20 cellular contexts compared by ENCODE assay signal in genomic region chr15:57857871-57858270, GRCh38.
DNase-seq lines count a peak whose midpoint lies in the region; ATAC-seq and TF ChIP-seq lines count a peak whose summit lies in the region.
"Had no signal": no experiment of that assay in that cellular context is flagged by ENCODE, and none has a peak within 500 bp of the region (broad histone marks: within the 10 kb centered on the region; RNA-seq: fewer than 3 reads in every experiment).

No MANE protein-coding gene starts in this region.

- H3K27me3 ChIP-seq in MM.1S (replicated peaks; ENCODE audit: insufficient read depth, low read length) (no peaks in the 10 kb centered on the region), esophagus muscularis mucosa (no peaks in the 10 kb centered on the region), gastrocnemius medialis (no peaks in the 10 kb centered on the region), MG63 (no peaks in the 10 kb centered on the region)

- no peak overlapping the region for H3K4me3 ChIP-seq in Jurkat, Clone E6-1 (ENCODE audit: low read length)
- H3K4me3 ChIP-seq in MM.1S (ENCODE audit: low read length), result no peak overlapping the region
- H3K4me3 ChIP-seq in esophagus muscularis mucosa, result no peak overlapping the region
- H3K4me3 ChIP-seq in gastrocnemius medialis, result no peak overlapping the region
- no peak overlapping the region for H3K4me3 ChIP-seq in MG63
- H3K4me3 ChIP-seq: A549, GM23338 had no signal

- ATAC-seq in gastrocnemius medialis, result peak; percentile 49 to 58
- no peak for ATAC-seq in HG03135 (IDR thresholded peaks at IDR 0.05; ENCODE audit: unreplicated experiment)
- ATAC-seq: A549, GM23338 had no signal

- intact Hi-C loops in esophagus muscularis mucosa (cut with DNase I) (no loop called here), gastrocnemius medialis (cut with DNase I; ENCODE audit: low total_unique reads) (no loop called here)

- TF ChIP-seq POLR2A in esophagus muscularis mucosa (IDR thresholded peaks at IDR 0.05; ENCODE audit: low read depth) (no peak), gastrocnemius medialis (IDR thresholded peaks at IDR 0.05) (no peak)

- H3K9ac ChIP-seq in MM.1S (ENCODE audit: low read length), result no peak overlapping the region

- H3K9me3 ChIP-seq in MM.1S (replicated peaks; ENCODE audit: insufficient read depth, low read length) (no peaks in the 10 kb centered on the region), esophagus muscularis mucosa (no peaks in the 10 kb centered on the region), gastrocnemius medialis (no peaks in the 10 kb centered on the region), MG63 (no peaks in the 10 kb centered on the region)
- H3K9me3 ChIP-seq: A549 had no signal

- H3K27ac ChIP-seq in MM.1S (ENCODE audit: low read length) (no peak overlapping the region), esophagus muscularis mucosa (replicated peaks in 1 of 4) (no peak overlapping the region), gastrocnemius medialis (no peak overlapping the region)
- H3K27ac ChIP-seq: A549 had no signal

- H4K20me1 ChIP-seq in MM.1S (ENCODE audit: insufficient read depth, low read length), result no peaks in the 10 kb centered on the region

- in situ Hi-C loops in gastrocnemius medialis (cut with MboI; ENCODE audit: low sequenced_read_pairs in 4 of 4), result loop anchor here in 3 of 4 donors (5.0 to 25.0 kb wide), 4 partner anchors 106 to 296 kb away; partner anchors contain the start of gene ALDH1A2 (in 1 of the 3)

- no peaks in the 10 kb centered on the region for H3K79me2 ChIP-seq in MM.1S (ENCODE audit: low read length)

- no peaks in the 10 kb centered on the region for H3K9me2 ChIP-seq in MM.1S (replicated peaks; ENCODE audit: insufficient read depth, low read length)

- WGBS in esophagus muscularis mucosa, result 86% methylated on average over 1 of the region's 1 CpG

- H3F3A ChIP-seq in MM.1S (ENCODE audit: insufficient read depth, low read length), result no peaks in the 10 kb centered on the region

- no peak for TF ChIP-seq CTCF in MM.1S (IDR thresholded peaks at IDR 0.05; ENCODE audit: low read length)
- no peak for TF ChIP-seq CTCF in esophagus muscularis mucosa (IDR thresholded peaks at IDR 0.05)
- no peak for TF ChIP-seq CTCF in gastrocnemius medialis (IDR thresholded peaks at IDR 0.05 in 4 of 5, conservative IDR thresholded peaks at IDR 0.05 in 1 of 5)

- H2AFZ ChIP-seq in MM.1S (ENCODE audit: low read length), result no peak overlapping the region
- H2AFZ ChIP-seq: GM23338 had no signal

- TF ChIP-seq EP300 in esophagus muscularis mucosa (IDR thresholded peaks at IDR 0.05), result no peak

- DNase-seq in Jurkat, Clone E6-1 (ENCODE audit: low read depth, low spot score), result peak; percentile 39
- DNase-seq in MM.1S (peak; percentile 22), esophagus muscularis mucosa (ENCODE audit: extremely low spot score) (peak; percentile 72), gastrocnemius medialis (no peak), AG08395 (ENCODE audit: low spot score) (no peak), NCI-H187 treated with DMSO at 0.1 percent for 48 hours (lab: John Stamatoyannopoulos, UW) (no peak), MG63 (no peak)
- DNase-seq: 8988T; ACHN; C1 segment of cervical spinal cord; Calu3; CD4-positive, alpha-beta memory T cell; COR-L47; DMS53; DMS79 treated with DMSO at 0.1 percent for 48 hours; H9; HFFc6 had no signal

- no peak overlapping the region for H3K4me2 ChIP-seq in MM.1S (ENCODE audit: low read depth, low read length)
- H3K4me2 ChIP-seq: A549, GM23338 had no signal

- 0 out of 2 replicates have a peak, but pooled peaks cover 3% of the 10 kb centered on the region for H3K4me1 ChIP-seq in MM.1S (ENCODE audit: low read length)
- H3K4me1 ChIP-seq in esophagus muscularis mucosa, result no peaks in the 10 kb centered on the region
- no peaks in the 10 kb centered on the region for H3K4me1 ChIP-seq in gastrocnemius medialis
- H3K4me1 ChIP-seq: A549 had no signal

- H3K36me3 ChIP-seq in MM.1S (replicated peaks; ENCODE audit: insufficient read depth, low read length) (no peaks in the 10 kb centered on the region), esophagus muscularis mucosa (no peaks in the 10 kb centered on the region), gastrocnemius medialis (no peaks in the 10 kb centered on the region), MG63 (no peaks in the 10 kb centered on the region)

Comparison
In these comparisons a context has a peak if more than half of its experiments do, and no peak if none do; other contexts are left out.
1. DNase-seq: peak in Jurkat, Clone E6-1 (single experiment), MM.1S (single experiment) and esophagus muscularis mucosa (single experiment); none in gastrocnemius medialis (0 of 2), AG08395 (single experiment), NCI-H187 treated with DMSO at 0.1 percent for 48 hours (single experiment) and MG63 (single experiment).